1 cellular context compared by ENCODE assay signal in the genomic region with DNA sequence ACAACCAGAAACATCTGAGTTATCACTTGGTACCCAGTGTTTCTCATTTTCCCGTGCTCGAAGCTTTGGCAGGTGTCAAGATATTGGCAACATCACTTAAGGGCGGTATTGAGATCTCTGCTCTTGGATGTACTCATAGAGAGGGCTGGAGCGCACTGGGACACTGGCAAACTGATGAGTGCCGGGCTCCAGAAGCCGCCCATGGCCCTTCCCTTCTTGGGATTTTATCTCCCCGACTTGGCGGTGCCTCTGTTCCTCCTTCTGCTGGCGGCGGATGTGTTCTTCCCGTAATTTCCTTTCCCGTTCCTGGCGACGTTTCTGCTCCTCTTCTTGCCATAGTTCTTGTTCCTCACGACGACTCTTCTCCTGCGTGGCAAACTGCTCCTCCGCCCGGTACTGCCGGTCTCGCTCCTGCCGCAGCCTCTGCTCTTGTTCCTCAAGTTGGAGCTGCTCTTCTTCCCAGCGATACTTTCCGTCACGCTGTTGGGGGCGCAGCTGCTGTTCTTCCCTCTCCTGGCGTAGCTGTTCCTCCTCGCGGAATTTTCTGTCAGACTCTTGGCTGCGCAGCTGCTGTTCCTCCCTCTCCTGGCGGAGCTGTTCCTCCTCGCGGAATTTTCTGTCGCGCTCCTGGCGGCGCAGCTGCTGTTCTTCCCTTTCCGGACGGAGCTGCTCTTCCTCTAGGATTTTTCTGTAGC.
TF ChIP-seq lines count a peak whose summit lies in the region.

No MANE protein-coding gene starts in this region.

TF ChIP-seq in HEK293, 187 proteins besides CTCF, POLR2A, EP300 and RAD21 (continued from another document):
- TF ChIP-seq ZNF366 (tag by site-specific recombination; conservative IDR thresholded peaks at IDR 0.05), result peak; percentile 59
- no peak for TF ChIP-seq ZNF19 (tag by site-specific recombination; IDR thresholded peaks at IDR 0.05; ENCODE audit: low read depth)
- TF ChIP-seq ZNF2 (tag by site-specific recombination; IDR thresholded peaks at IDR 0.05), result no peak
- no peak for TF ChIP-seq ZNF223 (tag by site-specific recombination; IDR thresholded peaks at IDR 0.05)
- no peak for TF ChIP-seq ZNF549 (tag by site-specific recombination; IDR thresholded peaks at IDR 0.05)
- TF ChIP-seq, protein P1, sequence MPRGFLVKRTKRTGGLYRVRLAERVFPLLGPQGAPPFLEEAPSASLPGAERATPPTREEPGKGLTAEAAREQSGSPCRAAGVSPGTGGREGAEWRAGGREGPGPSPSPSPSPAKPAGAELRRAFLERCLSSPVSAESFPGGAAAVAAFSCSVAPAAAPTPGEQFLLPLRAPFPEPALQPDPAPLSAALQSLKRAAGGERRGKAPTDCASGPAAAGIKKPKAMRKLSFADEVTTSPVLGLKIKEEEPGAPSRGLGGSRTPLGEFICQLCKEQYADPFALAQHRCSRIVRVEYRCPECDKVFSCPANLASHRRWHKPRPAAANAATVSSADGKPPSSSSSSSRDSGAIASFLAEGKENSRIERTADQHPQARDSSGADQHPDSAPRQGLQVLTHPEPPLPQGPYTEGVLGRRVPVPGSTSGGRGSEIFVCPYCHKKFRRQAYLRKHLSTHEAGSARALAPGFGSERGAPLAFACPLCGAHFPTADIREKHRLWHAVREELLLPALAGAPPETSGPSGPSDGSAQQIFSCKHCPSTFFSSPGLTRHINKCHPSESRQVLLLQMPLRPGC (tag by site-specific recombination; IDR thresholded peaks at IDR 0.05), result no peak
- TF ChIP-seq ZFHX2 (tag by site-specific recombination; conservative IDR thresholded peaks at IDR 0.05), result no peak
- TF ChIP-seq GLIS2 (tag by site-specific recombination; IDR thresholded peaks at IDR 0.05), result no peak
- no peak for TF ChIP-seq ZNF610 (tag by site-specific recombination; IDR thresholded peaks at IDR 0.05; ENCODE audit: borderline replicate concordance)
- no peak for TF ChIP-seq ZNF394 (tag by site-specific recombination; IDR thresholded peaks at IDR 0.05; ENCODE audit: borderline replicate concordance)
- no peak for TF ChIP-seq ZNF792 (tag by site-specific recombination; IDR thresholded peaks at IDR 0.05)
- no peak for TF ChIP-seq KLF16 (tag by site-specific recombination; IDR thresholded peaks at IDR 0.05)
- peak; percentile 64; the same call in 1 of the 2 replicates for TF ChIP-seq ZNF600 (tag by site-specific recombination; IDR thresholded peaks at IDR 0.05)
- TF ChIP-seq GLI4 (tag by site-specific recombination; IDR thresholded peaks at IDR 0.05), result no peak
- TF ChIP-seq, protein P2, sequence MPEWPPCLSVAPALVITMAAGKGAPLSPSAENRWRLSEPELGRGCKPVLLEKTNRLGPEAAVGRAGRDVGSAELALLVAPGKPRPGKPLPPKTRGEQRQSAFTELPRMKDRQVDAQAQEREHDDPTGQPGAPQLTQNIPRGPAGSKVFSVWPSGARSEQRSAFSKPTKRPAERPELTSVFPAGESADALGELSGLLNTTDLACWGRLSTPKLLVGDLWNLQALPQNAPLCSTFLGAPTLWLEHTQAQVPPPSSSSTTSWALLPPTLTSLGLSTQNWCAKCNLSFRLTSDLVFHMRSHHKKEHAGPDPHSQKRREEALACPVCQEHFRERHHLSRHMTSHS (tag by site-specific recombination; IDR thresholded peaks at IDR 0.05), result no peak
- no peak for TF ChIP-seq YY2 (tag by site-specific recombination; IDR thresholded peaks at IDR 0.05)
- TF ChIP-seq, protein P3, sequence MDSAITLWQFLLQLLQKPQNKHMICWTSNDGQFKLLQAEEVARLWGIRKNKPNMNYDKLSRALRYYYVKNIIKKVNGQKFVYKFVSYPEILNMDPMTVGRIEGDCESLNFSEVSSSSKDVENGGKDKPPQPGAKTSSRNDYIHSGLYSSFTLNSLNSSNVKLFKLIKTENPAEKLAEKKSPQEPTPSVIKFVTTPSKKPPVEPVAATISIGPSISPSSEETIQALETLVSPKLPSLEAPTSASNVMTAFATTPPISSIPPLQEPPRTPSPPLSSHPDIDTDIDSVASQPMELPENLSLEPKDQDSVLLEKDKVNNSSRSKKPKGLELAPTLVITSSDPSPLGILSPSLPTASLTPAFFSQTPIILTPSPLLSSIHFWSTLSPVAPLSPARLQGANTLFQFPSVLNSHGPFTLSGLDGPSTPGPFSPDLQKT (IDR thresholded peaks at IDR 0.05; ENCODE audit: borderline replicate concordance, low read depth, low read length), result no peak
- TF ChIP-seq ZNF514 (tag by site-specific recombination; IDR thresholded peaks at IDR 0.05), result no peak
- peak; percentile 20; the same call in 1 of the 2 replicates for TF ChIP-seq ZNF768 (tag by site-specific recombination; IDR thresholded peaks at IDR 0.05)
- TF ChIP-seq ZNF530 (tag by site-specific recombination; IDR thresholded peaks at IDR 0.05; ENCODE audit: low read depth), result no peak
- TF ChIP-seq ZNF501 (tag by site-specific recombination; IDR thresholded peaks at IDR 0.05), result peak; percentile 45; the same call in 1 of the 2 replicates
- TF ChIP-seq, protein P4, sequence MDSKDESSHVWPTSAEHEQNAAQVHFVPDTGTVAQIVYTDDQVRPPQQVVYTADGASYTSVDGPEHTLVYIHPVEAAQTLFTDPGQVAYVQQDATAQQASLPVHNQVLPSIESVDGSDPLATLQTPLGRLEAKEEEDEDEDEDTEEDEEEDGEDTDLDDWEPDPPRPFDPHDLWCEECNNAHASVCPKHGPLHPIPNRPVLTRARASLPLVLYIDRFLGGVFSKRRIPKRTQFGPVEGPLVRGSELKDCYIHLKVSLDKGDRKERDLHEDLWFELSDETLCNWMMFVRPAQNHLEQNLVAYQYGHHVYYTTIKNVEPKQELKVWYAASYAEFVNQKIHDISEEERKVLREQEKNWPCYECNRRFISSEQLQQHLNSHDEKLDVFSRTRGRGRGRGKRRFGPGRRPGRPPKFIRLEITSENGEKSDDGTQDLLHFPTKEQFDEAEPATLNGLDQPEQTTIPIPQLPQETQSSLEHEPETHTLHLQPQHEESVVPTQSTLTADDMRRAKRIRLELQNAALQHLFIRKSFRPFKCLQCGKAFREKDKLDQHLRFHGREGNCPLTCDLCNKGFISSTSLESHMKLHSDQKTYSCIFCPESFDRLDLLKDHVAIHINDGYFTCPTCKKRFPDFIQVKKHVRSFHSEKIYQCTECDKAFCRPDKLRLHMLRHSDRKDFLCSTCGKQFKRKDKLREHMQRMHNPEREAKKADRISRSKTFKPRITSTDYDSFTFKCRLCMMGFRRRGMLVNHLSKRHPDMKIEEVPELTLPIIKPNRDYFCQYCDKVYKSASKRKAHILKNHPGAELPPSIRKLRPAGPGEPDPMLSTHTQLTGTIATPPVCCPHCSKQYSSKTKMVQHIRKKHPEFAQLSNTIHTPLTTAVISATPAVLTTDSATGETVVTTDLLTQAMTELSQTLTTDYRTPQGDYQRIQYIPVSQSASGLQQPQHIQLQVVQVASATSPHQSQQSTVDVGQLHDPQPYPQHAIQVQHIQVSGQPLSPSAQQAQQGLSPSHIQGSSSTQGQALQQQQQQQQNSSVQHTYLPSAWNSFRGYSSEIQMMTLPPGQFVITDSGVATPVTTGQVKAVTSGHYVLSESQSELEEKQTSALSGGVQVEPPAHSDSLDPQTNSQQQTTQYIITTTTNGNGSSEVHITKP (tag by site-specific recombination; IDR thresholded peaks at IDR 0.05), result no peak
- no peak for TF ChIP-seq WT1 (tag by site-specific recombination; IDR thresholded peaks at IDR 0.05)
- no peak for TF ChIP-seq MEIS1 (CRISPR knock-in tag; IDR thresholded peaks at IDR 0.05; ENCODE audit: borderline replicate concordance)
- TF ChIP-seq, protein P5, sequence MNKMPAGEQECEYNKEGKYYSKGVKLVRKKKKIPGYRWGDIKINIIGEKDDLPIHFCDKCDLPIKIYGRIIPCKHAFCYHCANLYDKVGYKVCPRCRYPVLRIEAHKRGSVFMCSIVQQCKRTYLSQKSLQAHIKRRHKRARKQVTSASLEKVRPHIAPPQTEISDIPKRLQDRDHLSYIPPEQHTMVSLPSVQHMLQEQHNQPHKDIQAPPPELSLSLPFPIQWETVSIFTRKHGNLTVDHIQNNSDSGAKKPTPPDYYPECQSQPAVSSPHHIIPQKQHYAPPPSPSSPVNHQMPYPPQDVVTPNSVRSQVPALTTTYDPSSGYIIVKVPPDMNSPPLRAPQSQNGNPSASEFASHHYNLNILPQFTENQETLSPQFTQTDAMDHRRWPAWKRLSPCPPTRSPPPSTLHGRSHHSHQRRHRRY (tag by site-specific recombination; IDR thresholded peaks at IDR 0.05), result no peak
- TF ChIP-seq ZNF121 (tag by site-specific recombination; IDR thresholded peaks at IDR 0.05), result no peak
- TF ChIP-seq, protein P6, sequence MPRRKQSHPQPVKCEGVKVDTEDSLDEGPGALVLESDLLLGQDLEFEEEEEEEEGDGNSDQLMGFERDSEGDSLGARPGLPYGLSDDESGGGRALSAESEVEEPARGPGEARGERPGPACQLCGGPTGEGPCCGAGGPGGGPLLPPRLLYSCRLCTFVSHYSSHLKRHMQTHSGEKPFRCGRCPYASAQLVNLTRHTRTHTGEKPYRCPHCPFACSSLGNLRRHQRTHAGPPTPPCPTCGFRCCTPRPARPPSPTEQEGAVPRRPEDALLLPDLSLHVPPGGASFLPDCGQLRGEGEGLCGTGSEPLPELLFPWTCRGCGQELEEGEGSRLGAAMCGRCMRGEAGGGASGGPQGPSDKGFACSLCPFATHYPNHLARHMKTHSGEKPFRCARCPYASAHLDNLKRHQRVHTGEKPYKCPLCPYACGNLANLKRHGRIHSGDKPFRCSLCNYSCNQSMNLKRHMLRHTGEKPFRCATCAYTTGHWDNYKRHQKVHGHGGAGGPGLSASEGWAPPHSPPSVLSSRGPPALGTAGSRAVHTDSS (tag by site-specific recombination; IDR thresholded peaks at IDR 0.05), result no peak
TF ChIP-seq in HEK293: peak in this region for 14.
